ENCODE assay signal across 8 cellular contexts in genomic region chr4:159103406-159104131, GRCh38. TPM values are rescaled to one million over a fixed set of nuclear protein-coding genes. Genes with fewer than 3 reads are reported as not detected.
DNase-seq lines count a peak whose midpoint lies in the region; ATAC-seq, FAIRE-seq and TF ChIP-seq lines count a peak whose summit lies in the region.

No MANE protein-coding gene starts in this region.

- BruUV-seq in endothelial cell of umbilical vein (replicated peaks; lab: Mats Ljungman, UMichigan): no TSS peak

- peaks cover 32% of the 10 kb centered on the region for H3K4me1 ChIP-seq in endothelial cell of umbilical vein (ENCODE audit: control insufficient read depth, extremely low read depth, insufficient read depth, low read length)
- peaks cover 10% of the 10 kb centered on the region for H3K4me1 ChIP-seq in stomach smooth muscle (ENCODE audit: control insufficient read depth, insufficient read depth, low read length)

- H3K9ac ChIP-seq in endothelial cell of umbilical vein (replicated peaks; ENCODE audit: extremely low read depth, insufficient read depth, low read length) (peak overlapping the region; percentile 95), stomach smooth muscle (ENCODE audit: low read length in 2 of 2) (peak overlapping the region; percentile 79 to 90)

- dilution Hi-C loops in endothelial cell of umbilical vein (cut with MboI; ENCODE audit: extremely low pct_ligation_motif_present, low sequenced_read_pairs): no loop called here

- peak overlapping the region; percentile 10; the same call in 1 of the 2 replicates for H3K27ac Mint-ChIP-seq in HFFc6

- no peaks in the 10 kb centered on the region for H3K36me3 Mint-ChIP-seq in HFFc6 (ENCODE audit: low read depth)

- H4K20me1 ChIP-seq in endothelial cell of umbilical vein (replicated peaks; ENCODE audit: control insufficient read depth, extremely low read depth, insufficient read depth, low read length): peaks cover 1% of the 10 kb centered on the region

- no peaks in the 10 kb centered on the region for H3K9me3 Mint-ChIP-seq in HFFc6

- H3K79me2 ChIP-seq in endothelial cell of umbilical vein (ENCODE audit: control insufficient read depth, insufficient read depth, low read length): peaks cover 45% of the 10 kb centered on the region

- H3K36me3 ChIP-seq in endothelial cell of umbilical vein (ENCODE audit: control insufficient read depth in 2 of 2, extremely low read depth in 1 of 2, insufficient read depth in 2 of 2, low read length in 2 of 2): no peaks in the 10 kb centered on the region
- H3K36me3 ChIP-seq in stomach smooth muscle (ENCODE audit: control insufficient read depth in 2 of 2, insufficient read depth in 2 of 2, low read length in 2 of 2): no peaks in the 10 kb centered on the region

- no peaks in the 10 kb centered on the region for H3K9me3 ChIP-seq in endothelial cell of umbilical vein (replicated peaks; ENCODE audit: control insufficient read depth, insufficient read depth, low read length)
- H3K9me3 ChIP-seq in stomach smooth muscle (ENCODE audit: control insufficient read depth in 2 of 2, low read length in 2 of 2): no peaks in the 10 kb centered on the region

- peaks cover 35% of the 10 kb centered on the region for H3K4me1 Mint-ChIP-seq in HFFc6 (ENCODE audit: low read depth)

- no peak for FAIRE-seq in endothelial cell of umbilical vein (lab: Jason Lieb, UNC)

- POLR2A ChIA-PET in endothelial cell of umbilical vein (lab: Charles Lee): no interaction called here

- DNase-seq in HFFc6 (peak; percentile 6), NAMALWA (ENCODE audit: low spot score) (peak; percentile 61), endothelial cell of umbilical vein (ENCODE audit: low read depth, low spot score) (peak; percentile 29), midbrain (lab: John Stamatoyannopoulos, UW) (peak; percentile 54), NCI-H2171 (lab: John Stamatoyannopoulos, UW) (no peak)
- peak; percentile 41 for DNase-seq in activated CD8-positive, alpha-beta memory T cell treated with anti-CD3 and anti-CD28 coated beads, Interleukin-2, amount 50 U/mL, for 4 hours

- H3K27me3 ChIP-seq in endothelial cell of umbilical vein (ENCODE audit: control insufficient read depth in 2 of 2, insufficient read depth in 2 of 2, low read length in 2 of 2) (no peaks in the 10 kb centered on the region), stomach smooth muscle (ENCODE audit: control insufficient read depth in 1 of 2, insufficient read depth in 2 of 2, low read length in 2 of 2) (no peaks in the 10 kb centered on the region)

- CTCF ChIA-PET in endothelial cell of umbilical vein (lab: Charles Lee): interaction anchor here (0.9 kb wide), 1 partner anchor 107 kb away, joined by 3 read pairs; no protein-coding TSS in a partner anchor

- intact Hi-C loops in endothelial cell of umbilical vein (cut with micrococcal nuclease): loop anchor here (1.0 to 5.0 kb wide), 6 partner anchors 75 to 373 kb away; no protein-coding TSS in a partner anchor

- peak; percentile 24 for ATAC-seq in GM18499 (IDR thresholded peaks at IDR 0.05; ENCODE audit: insufficient read depth, unreplicated experiment)

- TF ChIP-seq CTCF in HFFc6 (IDR thresholded peaks at IDR 0.05): no peak
- TF ChIP-seq CTCF in endothelial cell of umbilical vein (IDR thresholded peaks at IDR 0.05; ENCODE audit: extremely low read depth in 1 of 2, insufficient read depth in 1 of 2, low read depth in 1 of 2, low read length in 2 of 2): no peak

- H3K27me3 Mint-ChIP-seq in HFFc6 (ENCODE audit: insufficient read depth): peaks cover 18% of the 10 kb centered on the region

- peak overlapping the region; percentile 84 to 97 (median 95) for H3K4me3 ChIP-seq in endothelial cell of umbilical vein (replicated peaks in 1 of 3; ENCODE audit: insufficient read depth in 1 of 3, low read depth in 1 of 3, low read length in 3 of 3)
- H3K4me3 ChIP-seq in stomach smooth muscle (ENCODE audit: low read length in 2 of 2): peak overlapping the region; percentile 89 to 93

- H3K4me3 Mint-ChIP-seq in HFFc6: peak overlapping the region; percentile 50

- H3K27ac ChIP-seq in endothelial cell of umbilical vein (ENCODE audit: insufficient read depth, low read depth, low read length) (peak overlapping the region; percentile 96), stomach smooth muscle (ENCODE audit: low read length) (peak overlapping the region; percentile 77)

- peak overlapping the region; percentile 52 for H2AFZ ChIP-seq in endothelial cell of umbilical vein (ENCODE audit: low read depth, low read length)

- no peak for TF ChIP-seq POLR2A in endothelial cell of umbilical vein (IDR thresholded peaks at IDR 0.05; ENCODE audit: low read depth, low read length)

- H3K9me1 ChIP-seq in endothelial cell of umbilical vein (replicated peaks; ENCODE audit: control insufficient read depth, extremely low read depth, insufficient read depth, low read length): no peaks in the 10 kb centered on the region

- H3K4me2 ChIP-seq in endothelial cell of umbilical vein (ENCODE audit: insufficient read depth, low read length): peak overlapping the region; percentile 91

TF ChIP-seq in endothelial cell of umbilical vein, 7 proteins besides CTCF, POLR2A, EP300 and RAD21:
- TF ChIP-seq, protein P1, sequence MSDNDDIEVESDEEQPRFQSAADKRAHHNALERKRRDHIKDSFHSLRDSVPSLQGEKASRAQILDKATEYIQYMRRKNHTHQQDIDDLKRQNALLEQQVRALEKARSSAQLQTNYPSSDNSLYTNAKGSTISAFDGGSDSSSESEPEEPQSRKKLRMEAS (IDR thresholded peaks at IDR 0.05; ENCODE audit: insufficient read depth, insufficient read length): no peak
- TF ChIP-seq POLR2AphosphoS5 (IDR thresholded peaks at IDR 0.05; ENCODE audit: insufficient read depth, low read depth, low read length) (peak; percentile 25), JUN (IDR thresholded peaks at IDR 0.05; ENCODE audit: borderline replicate concordance, insufficient read depth, insufficient read length, low read depth) (no peak)
TF ChIP-seq in endothelial cell of umbilical vein: peak in this region for 1.

RNA-seq across cellular contexts. Expression of gene RAPGEF2, which starts 0.7 kb away (rescaled TPM):
- 10 to 100 TPM; 22.2 to 36.4 (median 31.5) TPM for total RNA-seq in HFFc6 (2021; fragmentation: NEBNext Ultra II Directional; extraction: Animal tissue kit (Norgen Biotek cat#: 25700))
- 55.2 and 61.6 TPM in 2 replicates for total RNA-seq in endothelial cell of umbilical vein
- 25.4 and 28.7 TPM in 2 replicates for polyA plus RNA-seq in endothelial cell of umbilical vein
- polyA plus RNA-seq in endothelial cell of umbilical vein (2011; cell fraction: cytosol; rRNA removed): 25.9 and 27.1 TPM in 2 replicates
- 95.5 and 109 TPM in 2 replicates for polyA plus RNA-seq in endothelial cell of umbilical vein (2011; cell fraction: nucleus; rRNA removed)
- polyA plus RNA-seq in endothelial cell of umbilical vein (2012): 33.4 and 42.7 TPM in 2 replicates
- polyA minus RNA-seq in endothelial cell of umbilical vein: 163 and 181 TPM in 2 replicates
- polyA minus RNA-seq in endothelial cell of umbilical vein (2011; cell fraction: cytosol; rRNA and poly(A)+ RNA removed): 13.7 TPM
- 126 and 179 TPM in 2 replicates for polyA minus RNA-seq in endothelial cell of umbilical vein (2011; cell fraction: nucleus; rRNA and poly(A)+ RNA removed)
